16 cellular contexts compared by ENCODE assay signal in the genomic region with DNA sequence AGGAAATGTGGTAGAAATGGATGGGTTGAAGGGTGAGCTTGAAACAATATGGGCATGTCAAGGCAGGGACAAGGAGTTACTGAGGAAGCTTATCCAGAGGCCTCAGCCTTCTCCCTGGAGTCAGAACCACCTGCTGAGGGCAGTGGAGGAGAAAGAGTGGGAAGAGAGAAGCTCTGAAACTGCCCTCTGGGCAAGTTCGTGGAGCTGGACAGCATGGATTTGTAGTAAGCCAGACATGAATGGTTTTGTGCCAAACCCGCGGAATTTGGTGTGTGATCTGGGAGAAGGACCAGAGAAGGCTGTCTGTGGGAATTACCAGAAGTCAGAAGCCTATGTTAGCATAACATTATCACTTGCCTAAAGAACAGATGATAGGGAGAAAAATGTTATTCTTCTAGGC.
DNase-seq lines count a peak whose midpoint lies in the region; ATAC-seq and TF ChIP-seq lines count a peak whose summit lies in the region.
"Had no signal": no experiment of that assay in that cellular context is flagged by ENCODE, and none has a peak within 500 bp of the region (broad histone marks: within the 10 kb centered on the region; RNA-seq: fewer than 3 reads in every experiment).

No MANE protein-coding gene starts in this region.

- peak overlapping the region; percentile 45 for H3K9ac ChIP-seq in adipocyte (ENCODE audit: low read length)

- intact Hi-C loops in testis (cut with DNase I; ENCODE audit: low total_unique reads) = no loop called here

- peak overlapping the region in 1 of 2 donors; percentile 5 for H3K27ac ChIP-seq in testis
- H3K27ac ChIP-seq: 22Rv1, upper lobe of right lung had no signal

- ATAC-seq in GM19023 (IDR thresholded peaks at IDR 0.05; ENCODE audit: unreplicated experiment) = no peak

- H3K9me3 ChIP-seq in adipocyte (ENCODE audit: control insufficient read depth, low read length) = no peaks in the 10 kb centered on the region
- H3K9me3 ChIP-seq in testis = no peaks in the 10 kb centered on the region
- H3K9me3 ChIP-seq: upper lobe of right lung had no signal

- no peak for TF ChIP-seq POLR2A in testis (IDR thresholded peaks at IDR 0.05)

- 55 to 78% methylated on average over 3 of the region's 3 CpGs for WGBS in testis, 2 donors

- H3K4me1 ChIP-seq in adipocyte (ENCODE audit: control insufficient read depth, insufficient read depth, low read length) (peaks cover 21% of the 10 kb centered on the region), testis (peaks cover 8% of the 10 kb centered on the region)
- H3K4me1 ChIP-seq: upper lobe of right lung had no signal

- H3K27me3 ChIP-seq in adipocyte (replicated peaks; ENCODE audit: control insufficient read depth, insufficient read depth, low read length) = no peaks in the 10 kb centered on the region
- H3K27me3 ChIP-seq in testis = no peaks in the 10 kb centered on the region
- H3K27me3 ChIP-seq: upper lobe of right lung had no signal

- H3K4me3 ChIP-seq in adipocyte (ENCODE audit: low read length) = peak overlapping the region; percentile 63
- no peak overlapping the region for H3K4me3 ChIP-seq in testis
- H3K4me3 ChIP-seq: upper lobe of right lung had no signal

- TF ChIP-seq CTCF in testis (IDR thresholded peaks at IDR 0.05) = no peak

- peak; percentile 6 for DNase-seq in DMS 273 (lab: John Stamatoyannopoulos, UW; ENCODE audit: unreplicated experiment)
- DNase-seq in DMS 273 treated with DMSO at 0.1 percent for 48 hours (lab: John Stamatoyannopoulos, UW) = no peak
- DNase-seq in adipocyte (ENCODE audit: low read depth) = peak; percentile 78
- DNase-seq in glomerular visceral epithelial cell (ENCODE audit: extremely low spot score) = peak; percentile 2
- DNase-seq in testis = peak; percentile 45
- no peak for DNase-seq in NCI-H1105 treated with DMSO at 0.1 percent for 48 hours (lab: John Stamatoyannopoulos, UW)
- DNase-seq in DMS53 treated with DMSO at 0.1 percent for 48 hours (lab: John Stamatoyannopoulos, UW; ENCODE audit: unreplicated experiment) = no peak
- DNase-seq: activated naive CD8-positive, alpha-beta T cell treated with anti-CD3 and anti-CD28 coated beads, Interleukin-2, amount 10 ng/mL, durations not matched to agents 7 days and 5 days; DMS153; GOT3; NCI-H1092; NCI-H524 treated with DMSO at 0.1 percent for 48 hours; stimulated activated CD4-positive, alpha-beta T cell treated with anti-CD3 and anti-CD28 coated beads, Interleukin-12 subunit alpha, Interleukin-12 subunit beta, amount 100 ng/mL, for 4 hours; upper lobe of right lung had no signal

- no peaks in the 10 kb centered on the region for H3K36me3 ChIP-seq in adipocyte (ENCODE audit: control insufficient read depth, insufficient read depth, low read length, severe bottlenecking)
- H3K36me3 ChIP-seq in testis (ENCODE audit: low read depth, missing control alignments) = no peaks in the 10 kb centered on the region
- H3K36me3 ChIP-seq: upper lobe of right lung had no signal

Comparison
In these comparisons a context has a peak if more than half of its experiments do, and no peak if none do; other contexts are left out.
1. DNase-seq: peak in DMS 273 (single experiment), adipocyte (single experiment), glomerular visceral epithelial cell (single experiment) and testis (single experiment); none in DMS 273 treated with DMSO at 0.1 percent for 48 hours (single experiment), NCI-H1105 treated with DMSO at 0.1 percent for 48 hours (single experiment) and DMS53 treated with DMSO at 0.1 percent for 48 hours (single experiment).